28 cellular contexts compared by ENCODE assay signal in the genomic region with DNA sequence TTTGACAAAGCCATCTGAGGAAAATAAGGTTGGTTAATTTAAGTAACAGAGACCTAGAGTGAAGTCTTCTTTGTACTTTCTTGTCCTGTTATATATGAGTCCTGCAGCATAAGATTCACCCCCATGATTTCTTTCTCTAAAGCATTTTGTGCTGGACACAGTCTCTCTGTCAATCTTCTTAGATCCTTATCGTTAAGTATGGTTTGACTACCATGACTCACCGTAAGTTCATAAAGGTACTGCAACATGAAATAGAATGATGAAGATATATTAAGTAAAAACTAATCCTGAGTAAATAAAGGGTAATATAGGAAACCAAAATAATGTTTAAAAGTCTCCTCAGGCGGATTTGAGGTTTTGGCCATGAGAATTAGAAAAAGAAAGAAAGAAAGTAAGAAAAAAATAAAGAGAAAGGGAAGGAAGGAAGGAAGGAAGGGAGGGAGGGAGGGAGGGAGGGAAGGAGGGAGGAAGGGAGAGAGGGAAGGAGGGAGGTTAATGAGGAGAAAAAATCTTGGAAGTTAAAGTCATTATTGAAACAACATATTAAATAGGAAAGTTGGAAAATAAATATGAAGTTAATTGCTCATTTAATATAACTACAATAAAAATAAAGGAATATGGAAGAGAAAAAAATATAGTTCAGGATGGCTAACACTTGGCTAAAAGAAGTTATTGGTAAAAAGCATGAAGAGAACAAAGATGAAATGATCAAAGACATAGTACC.
DNase-seq lines count a peak whose midpoint lies in the region; ATAC-seq, FAIRE-seq and TF ChIP-seq lines count a peak whose summit lies in the region.
"Had no signal": no experiment of that assay in that cellular context is flagged by ENCODE, and none has a peak within 500 bp of the region (broad histone marks: within the 10 kb centered on the region; RNA-seq: fewer than 3 reads in every experiment).

No MANE protein-coding gene starts in this region.

- no peak for TF ChIP-seq CTCF in A549 (IDR thresholded peaks at IDR 0.05)
- no peak for TF ChIP-seq CTCF in epithelial cell of esophagus (IDR thresholded peaks at IDR 0.05; ENCODE audit: insufficient read depth, low read depth, low read length, missing control alignments)

- H3K4me1 Mint-ChIP-seq in activated T-helper 1 cell treated with anti-CD3 and anti-CD28 coated beads, Interleukin-12 subunit alpha, Interleukin-12 subunit beta, Interleukin-2, Interleukin-4 antibody, amounts not matched to agents 30 ng/mL and 10 ng/mL and 1 ng/mL, durations not matched to agents 14 hours and 24 hours and 36 hours (ENCODE audit: low read depth): no peaks in the 10 kb centered on the region
- H3K4me1 Mint-ChIP-seq: activated CD4-positive, alpha-beta T cell treated with anti-CD3 and anti-CD28 coated beads, Interleukin-2, amount 10 ng/mL, durations not matched to agents 24 days and 14 days; activated naive CD4-positive, alpha-beta T cell treated with anti-CD3 and anti-CD28 coated beads, Interleukin-2, amount 10 ng/mL, durations not matched to agents 7 days and 5 days; naive B cell; stimulated activated naive B cell treated with anti-CD40 and anti-IgM and Interleukin-4, amounts not matched to agents 10 μg/mL and 1 μg/mL and 100 μg/mL, for 72 hours had no signal

- peak overlapping the region; percentile 45 to 61; a peak in 4 of 6 replicates for H3K27ac ChIP-seq in A549
- H3K27ac ChIP-seq: BLaER1, dorsolateral prefrontal cortex, Peyer's patch, vagina had no signal

- TF ChIP-seq EP300 in A549 (IDR thresholded peaks at IDR 0.05): no peak

- H3K27me3 Mint-ChIP-seq in activated T-helper 1 cell treated with anti-CD3 and anti-CD28 coated beads, Interleukin-12 subunit alpha, Interleukin-12 subunit beta, Interleukin-2, Interleukin-4 antibody, amounts not matched to agents 30 ng/mL and 10 ng/mL and 1 ng/mL, durations not matched to agents 14 hours and 24 hours and 36 hours (ENCODE audit: insufficient read depth): no peaks in the 10 kb centered on the region
- H3K27me3 Mint-ChIP-seq: activated CD4-positive, alpha-beta T cell treated with anti-CD3 and anti-CD28 coated beads, Interleukin-2, amount 10 ng/mL, durations not matched to agents 24 days and 14 days; activated naive CD4-positive, alpha-beta T cell treated with anti-CD3 and anti-CD28 coated beads, Interleukin-2, amount 10 ng/mL, durations not matched to agents 7 days and 5 days; naive B cell; stimulated activated naive B cell treated with anti-CD40 and anti-IgM and Interleukin-4, amounts not matched to agents 10 μg/mL and 1 μg/mL and 100 μg/mL, for 72 hours had no signal

- H3K9me3 Mint-ChIP-seq in activated T-helper 1 cell treated with anti-CD3 and anti-CD28 coated beads, Interleukin-12 subunit alpha, Interleukin-12 subunit beta, Interleukin-2, Interleukin-4 antibody, amounts not matched to agents 30 ng/mL and 10 ng/mL and 1 ng/mL, durations not matched to agents 14 hours and 24 hours and 36 hours: peaks cover 10% of the 10 kb centered on the region
- H3K9me3 Mint-ChIP-seq: activated CD4-positive, alpha-beta T cell treated with anti-CD3 and anti-CD28 coated beads, Interleukin-2, amount 10 ng/mL, durations not matched to agents 24 days and 14 days had no signal

- POLR2A ChIA-PET in A549 (lab: Yijun Ruan, JAX): no interaction called here

- no peak for TF ChIP-seq POLR2A in A549 (IDR thresholded peaks at IDR 0.05; ENCODE audit: low read length)

- H3K9me3 ChIP-seq in A549: no peaks in the 10 kb centered on the region
- H3K9me3 ChIP-seq: BLaER1, Peyer's patch, vagina had no signal

- H3K4me2 ChIP-seq in A549: peak overlapping the region; percentile 52
- H3K4me2 ChIP-seq: BLaER1 had no signal

- WGBS in A549 (ENCODE audit: missing lambda C conversion rate): 12% methylated on average over 3 of the region's 3 CpGs

- CTCF ChIA-PET in A549 (lab: Yijun Ruan, JAX): interaction anchor here (0.7 kb wide), 1 partner anchor 9 kb away, joined by 3 read pairs; no protein-coding TSS in a partner anchor

- DNase-seq in A549 (ENCODE audit: low read depth in 1 of 2, low spot score in 1 of 2) (peak in 1 of 2 experiments; percentile 7), HT-29 (ENCODE audit: low spot score) (peak; percentile 47), epithelial cell of esophagus (ENCODE audit: low read depth) (peak; percentile 67), superior temporal gyrus (ENCODE audit: extremely low spot score) (no peak), NCI-H2029 (lab: John Stamatoyannopoulos, UW) (no peak)
- DNase-seq in activated T-helper 1 cell treated with anti-CD3 and anti-CD28 coated beads, Interleukin-12 subunit alpha, Interleukin-12 subunit beta, Interleukin-2, Interleukin-4 antibody, amounts not matched to agents 30 ng/mL and 10 ng/mL and 1 ng/mL, durations not matched to agents 14 hours and 24 hours and 36 hours (ENCODE audit: low spot score): no peak
- DNase-seq: ACHN; activated CD4-positive, alpha-beta T cell treated with anti-CD3 and anti-CD28 coated beads, Interleukin-2, amount 10 ng/mL, durations not matched to agents 24 days and 14 days; activated naive CD4-positive, alpha-beta T cell treated with anti-CD3 and anti-CD28 coated beads, Interleukin-2, amount 10 ng/mL, durations not matched to agents 7 days and 5 days; activated T-cell treated with anti-CD3 and anti-CD28 coated beads, Interleukin-2, amount 50 U/mL, for 48 hours; amygdala; central memory CD4-positive, alpha-beta T cell; DMS79; dorsolateral prefrontal cortex; HCEC 1CT; naive B cell; NCI-H1417 treated with DMSO at 0.1 percent for 48 hours; NCI-H510A; nucleus accumbens; Peyer's patch; stimulated activated CD4-positive, alpha-beta T cell treated with anti-CD3 and anti-CD28 coated beads, Interleukin-4, amount 100 ng/mL, for 1 hour; stimulated activated naive B cell treated with anti-CD40 and anti-IgM and Interleukin-4, amounts not matched to agents 10 μg/mL and 1 μg/mL and 100 μg/mL, for 72 hours; T-helper 2 cell had no signal

- intact Hi-C loops in activated T-helper 1 cell treated with anti-CD3 and anti-CD28 coated beads, Interleukin-12 subunit alpha, Interleukin-12 subunit beta, Interleukin-2, Interleukin-4 antibody, amounts not matched to agents 30 ng/mL and 10 ng/mL and 1 ng/mL, durations not matched to agents 14 hours and 24 hours and 36 hours (cut with micrococcal nuclease): no loop called here

- ATAC-seq in A549 (peak in 1 of 2 experiments; percentile 42; a peak in 2 of 6 replicates), SK-N-SH treated with all-trans-retinoic acid at 6 μM for 48 hours (peak; percentile 36), HG03521 (IDR thresholded peaks at IDR 0.05; ENCODE audit: unreplicated experiment) (no peak)
- ATAC-seq: GM12878; stimulated activated naive B cell treated with anti-CD40 and anti-IgM and Interleukin-4, amounts not matched to agents 10 μg/mL and 1 μg/mL and 100 μg/mL, for 72 hours had no signal

- H3K27ac Mint-ChIP-seq in activated T-helper 1 cell treated with anti-CD3 and anti-CD28 coated beads, Interleukin-12 subunit alpha, Interleukin-12 subunit beta, Interleukin-2, Interleukin-4 antibody, amounts not matched to agents 30 ng/mL and 10 ng/mL and 1 ng/mL, durations not matched to agents 14 hours and 24 hours and 36 hours: no peak overlapping the region
- H3K27ac Mint-ChIP-seq: activated CD4-positive, alpha-beta T cell treated with anti-CD3 and anti-CD28 coated beads, Interleukin-2, amount 10 ng/mL, durations not matched to agents 24 days and 14 days; activated naive CD4-positive, alpha-beta T cell treated with anti-CD3 and anti-CD28 coated beads, Interleukin-2, amount 10 ng/mL, durations not matched to agents 7 days and 5 days; naive B cell; stimulated activated naive B cell treated with anti-CD40 and anti-IgM and Interleukin-4, amounts not matched to agents 10 μg/mL and 1 μg/mL and 100 μg/mL, for 72 hours had no signal

- H3K4me3 Mint-ChIP-seq in activated T-helper 1 cell treated with anti-CD3 and anti-CD28 coated beads, Interleukin-12 subunit alpha, Interleukin-12 subunit beta, Interleukin-2, Interleukin-4 antibody, amounts not matched to agents 30 ng/mL and 10 ng/mL and 1 ng/mL, durations not matched to agents 14 hours and 24 hours and 36 hours: no peak overlapping the region
- H3K4me3 Mint-ChIP-seq: activated CD4-positive, alpha-beta T cell treated with anti-CD3 and anti-CD28 coated beads, Interleukin-2, amount 10 ng/mL, durations not matched to agents 24 days and 14 days; activated naive CD4-positive, alpha-beta T cell treated with anti-CD3 and anti-CD28 coated beads, Interleukin-2, amount 10 ng/mL, durations not matched to agents 7 days and 5 days; naive B cell; stimulated activated naive B cell treated with anti-CD40 and anti-IgM and Interleukin-4, amounts not matched to agents 10 μg/mL and 1 μg/mL and 100 μg/mL, for 72 hours had no signal

- FAIRE-seq in A549 (lab: Jason Lieb, UNC): no peak
- FAIRE-seq: GM12878 had no signal

- H3K36me3 Mint-ChIP-seq in activated T-helper 1 cell treated with anti-CD3 and anti-CD28 coated beads, Interleukin-12 subunit alpha, Interleukin-12 subunit beta, Interleukin-2, Interleukin-4 antibody, amounts not matched to agents 30 ng/mL and 10 ng/mL and 1 ng/mL, durations not matched to agents 14 hours and 24 hours and 36 hours (ENCODE audit: low read depth): no peaks in the 10 kb centered on the region
- H3K36me3 Mint-ChIP-seq: activated naive CD4-positive, alpha-beta T cell treated with anti-CD3 and anti-CD28 coated beads, Interleukin-2, amount 10 ng/mL, durations not matched to agents 7 days and 5 days; naive B cell; stimulated activated naive B cell treated with anti-CD40 and anti-IgM and Interleukin-4, amounts not matched to agents 10 μg/mL and 1 μg/mL and 100 μg/mL, for 72 hours had no signal

- H3K4me3 ChIP-seq in A549 (no peak overlapping the region), epithelial cell of esophagus (ENCODE audit: low read length) (peak overlapping the region; percentile 43)
- H3K4me3 ChIP-seq: BLaER1, dorsolateral prefrontal cortex, GM12878, Peyer's patch, vagina had no signal

- TF ChIP-seq RAD21 in A549 (conservative IDR thresholded peaks at IDR 0.05 in 1 of 2, IDR thresholded peaks at IDR 0.05 in 1 of 2): no peak

- peaks cover 47% of the 10 kb centered on the region for H3K4me1 ChIP-seq in A549
- H3K4me1 ChIP-seq: BLaER1, Peyer's patch, vagina had no signal

TF ChIP-seq in A549, 52 proteins besides CTCF, POLR2A, EP300 and RAD21 (continues in another document):
- no peak for TF ChIP-seq POLR2AphosphoS2 (conservative IDR thresholded peaks at IDR 0.05; ENCODE audit: low read length)

TF ChIP-seq in SK-N-SH treated with all-trans-retinoic acid at 6 μM for 48 hours, 23 proteins besides CTCF, POLR2A, EP300 and RAD21 (continues in another document):
- TF ChIP-seq ZFP30 (CRISPR knock-in tag; IDR thresholded peaks at IDR 0.05) (no peak), ISL1 (CRISPR knock-in tag; IDR thresholded peaks at IDR 0.05) (peak; percentile 21; the same call in 1 of the 2 replicates)

Comparison
In these comparisons a context has a peak if more than half of its experiments do, and no peak if none do; other contexts are left out.
1. DNase-seq: peak in HT-29 (single experiment) and epithelial cell of esophagus (single experiment); none in activated T-helper 1 cell treated with anti-CD3 and anti-CD28 coated beads, Interleukin-12 subunit alpha, Interleukin-12 subunit beta, Interleukin-2, Interleukin-4 antibody, amounts not matched to agents 30 ng/mL and 10 ng/mL and 1 ng/mL, durations not matched to agents 14 hours and 24 hours and 36 hours (single experiment), superior temporal gyrus (single experiment) and NCI-H2029 (single experiment).